ENCODE assay signal across 13 cellular contexts in genomic region chr6:131000544-131000943, GRCh38.
"Had no signal": no experiment of that assay in that cellular context is flagged by ENCODE, and none has a peak within 500 bp of the region (broad histone marks: within the 10 kb centered on the region; RNA-seq: fewer than 3 reads in every experiment).

No MANE protein-coding gene starts in this region.

- H3K27ac Mint-ChIP-seq: activated CD4-positive, alpha-beta T cell treated with anti-CD3 and anti-CD28 coated beads, Interleukin-2, amount 10 ng/mL, durations not matched to agents 7 days and 5 days; activated T-cell treated with anti-CD3 and anti-CD28 coated beads, Interleukin-2, amount 50 U/mL, for 72 hours; stimulated activated naive B cell treated with anti-CD40 and anti-IgM and Interleukin-4, amounts not matched to agents 10 μg/mL and 1 μg/mL and 100 μg/mL, for 72 hours; T-helper 2 cell treated with Interferon-gamma antibody and Interleukin-4, amounts not matched to agents 5 μg/mL and 100 μg/mL, for 36 hours had no signal

- H3K4me3 Mint-ChIP-seq: activated CD4-positive, alpha-beta T cell treated with anti-CD3 and anti-CD28 coated beads, Interleukin-2, amount 10 ng/mL, durations not matched to agents 7 days and 5 days; activated T-cell treated with anti-CD3 and anti-CD28 coated beads, Interleukin-2, amount 50 U/mL, for 72 hours; brain; neural crest cell; stimulated activated naive B cell treated with anti-CD40 and anti-IgM and Interleukin-4, amounts not matched to agents 10 μg/mL and 1 μg/mL and 100 μg/mL, for 72 hours; T-helper 2 cell treated with Interferon-gamma antibody and Interleukin-4, amounts not matched to agents 5 μg/mL and 100 μg/mL, for 36 hours had no signal

- H3K9me3 ChIP-seq: transverse colon had no signal

- H3K27me3 Mint-ChIP-seq: activated CD4-positive, alpha-beta T cell treated with anti-CD3 and anti-CD28 coated beads, Interleukin-2, amount 10 ng/mL, durations not matched to agents 7 days and 5 days; brain; stimulated activated naive B cell treated with anti-CD40 and anti-IgM and Interleukin-4, amounts not matched to agents 10 μg/mL and 1 μg/mL and 100 μg/mL, for 72 hours had no signal

- H3K4me1 Mint-ChIP-seq: activated CD4-positive, alpha-beta T cell treated with anti-CD3 and anti-CD28 coated beads, Interleukin-2, amount 10 ng/mL, durations not matched to agents 7 days and 5 days had no signal

- H3K9me3 Mint-ChIP-seq: activated T-cell treated with anti-CD3 and anti-CD28 coated beads, Interleukin-2, amount 50 U/mL, for 72 hours; brain; T-helper 2 cell treated with Interferon-gamma antibody and Interleukin-4, amounts not matched to agents 5 μg/mL and 100 μg/mL, for 36 hours had no signal

- H3K27ac ChIP-seq: transverse colon had no signal

- ATAC-seq: activated naive CD4-positive, alpha-beta T cell treated with anti-CD3 and anti-CD28 coated beads, Interleukin-2, amount 50 U/mL, for 72 hours; activated T-cell treated with anti-CD3 and anti-CD28 coated beads, Interleukin-2, amount 50 U/mL, for 72 hours; stimulated activated naive B cell treated with anti-CD40 and anti-IgM and Interleukin-4, amounts not matched to agents 10 μg/mL and 1 μg/mL and 100 μg/mL, for 72 hours had no signal

- H3K36me3 Mint-ChIP-seq: brain had no signal

- H3K36me3 ChIP-seq: transverse colon had no signal

- DNase-seq: activated CD4-positive, alpha-beta T cell treated with anti-CD3 and anti-CD28 coated beads, Interleukin-2, amount 10 ng/mL, durations not matched to agents 7 days and 5 days; activated CD4-positive, CD25-positive, alpha-beta regulatory T cell; activated CD8-positive, alpha-beta memory T cell treated with anti-CD3 and anti-CD28 coated beads, Interleukin-2, amount 50 U/mL, for 48 hours; activated gamma-delta T cell; activated T-cell treated with anti-CD3 and anti-CD28 coated beads, Interleukin-2, amount 50 U/mL, for 72 hours; dermis blood vessel endothelial cell; hippocampal formation; stimulated activated naive B cell treated with anti-CD40 and anti-IgM and Interleukin-4, amounts not matched to agents 10 μg/mL and 1 μg/mL and 100 μg/mL, for 72 hours; transverse colon had no signal

- H3K4me3 ChIP-seq: transverse colon had no signal

- H3K27me3 ChIP-seq: transverse colon had no signal
